ENCODE assay signal across 2 cellular contexts in genomic region chr5:36398137-36398536, GRCh38.
TF ChIP-seq lines count a peak whose summit lies in the region.

No MANE protein-coding gene starts in this region.

TF ChIP-seq in Ishikawa, 13 proteins besides CTCF, POLR2A, EP300 and RAD21 (continued from another document):
- no peak for TF ChIP-seq TCF12 (IDR thresholded peaks at IDR 0.05; ENCODE audit: low read depth)
TF ChIP-seq in Ishikawa: peak in this region for 0.

TF ChIP-seq in WTC11, 78 proteins besides CTCF, POLR2A, EP300 and RAD21 (continued from another document):
- no peak for TF ChIP-seq STAT6 (CRISPR knock-in tag; conservative IDR thresholded peaks at IDR 0.05; ENCODE audit: low read depth)
- no peak for TF ChIP-seq USF2 (CRISPR knock-in tag; IDR thresholded peaks at IDR 0.05)
- TF ChIP-seq NR2C2 (CRISPR knock-in tag; IDR thresholded peaks at IDR 0.05): no peak
TF ChIP-seq in WTC11: peak in this region for 0.
